Comparison of ENCODE assay signal across 8 cellular contexts in the genomic region with DNA sequence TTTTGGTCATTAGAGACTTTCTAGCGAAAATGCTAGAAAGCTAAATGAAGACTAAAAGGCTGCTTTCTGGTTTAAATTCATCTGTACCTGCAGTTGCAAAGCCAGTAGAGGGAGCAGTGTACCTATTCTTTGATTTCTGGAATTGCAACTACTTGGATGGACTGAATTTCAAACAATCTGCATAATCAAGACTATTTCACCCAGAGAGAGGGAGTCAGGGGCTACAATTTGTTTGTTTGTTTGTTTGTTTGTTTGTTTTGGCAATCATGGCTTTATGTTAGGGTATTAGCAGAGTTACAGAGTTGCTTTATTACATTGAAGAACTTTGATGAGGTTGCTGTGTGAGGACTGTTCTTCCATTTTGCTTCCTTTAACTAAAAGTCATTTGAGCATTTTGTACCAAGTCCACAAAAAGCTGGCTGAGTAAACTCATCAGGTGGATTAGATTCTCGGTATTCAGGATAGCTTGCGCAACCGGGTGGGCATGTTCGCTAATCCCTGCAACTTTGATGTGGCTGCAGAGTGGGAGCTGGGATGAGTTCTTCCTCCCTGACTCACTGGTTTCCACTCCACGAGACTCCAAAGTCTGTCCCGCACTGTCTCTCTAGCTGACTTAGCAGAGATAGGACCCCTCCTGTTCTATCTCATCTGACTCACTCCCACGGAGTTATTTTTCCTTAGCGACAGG.
DNase-seq lines count a peak whose midpoint lies in the region; ATAC-seq, FAIRE-seq and TF ChIP-seq lines count a peak whose summit lies in the region.

No MANE protein-coding gene starts in this region.

- no peaks in the 10 kb centered on the region for H3K9me3 ChIP-seq in CD8-positive, alpha-beta T cell (ENCODE audit: low read length)
- no peaks in the 10 kb centered on the region for H3K9me3 ChIP-seq in H1 (ENCODE audit: insufficient read depth in 2 of 2, low read depth in 1 of 2, low read length in 1 of 2)
- H3K9me3 ChIP-seq in effector memory CD4-positive, alpha-beta T cell (ENCODE audit: control insufficient read depth, low read length) = no peaks in the 10 kb centered on the region

- H2BK5ac ChIP-seq in H1 (ENCODE audit: low read depth, low read length) (no peak overlapping the region), mesendoderm (ENCODE audit: low read length) (no peak overlapping the region)

- peak; percentile 56 for TF ChIP-seq CTCF in CD8-positive, alpha-beta T cell (IDR thresholded peaks at IDR 0.05)
- peak in 2 of 3 experiments; percentile 56 to 78; a peak in 2 of 4 replicates for TF ChIP-seq CTCF in H1 (IDR thresholded peaks at IDR 0.05; ENCODE audit: control extremely low read depth in 1 of 3, insufficient read depth in 1 of 3, low read depth in 1 of 3, low read length in 3 of 3)

- H3K9ac ChIP-seq in H1 (replicated peaks in 1 of 4; ENCODE audit: extremely low read depth in 1 of 4, low read depth in 3 of 4, low read length in 3 of 4) (no peak overlapping the region), mesendoderm (ENCODE audit: low read length) (no peak overlapping the region)

- POLR2A ChIA-PET in CD8-positive, alpha-beta T cell (lab: Charles Lee) = no interaction called here
- POLR2A ChIA-PET in H1 (lab: Charles Lee; ENCODE audit: partially characterized antibody) = interaction anchor here (0.7 kb wide), 1 partner anchor 203 kb away, joined by 3 read pairs; no protein-coding TSS in a partner anchor
- POLR2A ChIA-PET in activated CD4-positive, alpha-beta memory T cell treated with anti-CD3 and anti-CD28 coated beads for 36 hours (lab: Charles Lee) = no interaction called here

- peak overlapping the region; percentile 72; the same call in 1 of the 2 replicates for H2BK15ac ChIP-seq in H1 (ENCODE audit: low read length)
- no peak overlapping the region for H2BK15ac ChIP-seq in mesendoderm (replicated peaks; ENCODE audit: low read depth)

- H3K4me3 ChIP-seq in CD8-positive, alpha-beta T cell (ENCODE audit: low read depth, low read length) = no peak overlapping the region
- H3K4me3 ChIP-seq in H1 (ENCODE audit: extremely low read depth in 1 of 4, insufficient read depth in 2 of 4, low read depth in 3 of 4, low read length in 4 of 4) (no peak overlapping the region), mesendoderm (ENCODE audit: low read length) (no peak overlapping the region)
- no peak overlapping the region for H3K4me3 ChIP-seq in effector memory CD4-positive, alpha-beta T cell (ENCODE audit: insufficient read depth, low read depth, low read length, poor library complexity, severe bottlenecking)

- no peak for TF ChIP-seq EP300 in H1 (IDR thresholded peaks at IDR 0.05; ENCODE audit: borderline replicate concordance in 1 of 2, low read depth in 2 of 2, low read length in 2 of 2)

- no peak overlapping the region for H3K23ac ChIP-seq in H1 (ENCODE audit: insufficient read length)
- no peak overlapping the region for H3K23ac ChIP-seq in mesendoderm (ENCODE audit: low read length)

- H2BK20ac ChIP-seq in H1 (ENCODE audit: low read length) = peak overlapping the region; percentile 77; the same call in 1 of the 2 replicates

- H3K18ac ChIP-seq in H1 (ENCODE audit: extremely low read depth, low read length) (peak overlapping the region; percentile 51), mesendoderm (ENCODE audit: low read length) (no peak overlapping the region)

- H3K27me3 ChIP-seq in CD8-positive, alpha-beta T cell (ENCODE audit: insufficient read depth, low read length) = no peaks in the 10 kb centered on the region
- H3K27me3 ChIP-seq in H1 (replicated peaks in 1 of 4; ENCODE audit: control insufficient read depth in 3 of 4, extremely low read depth in 1 of 4, insufficient read depth in 3 of 4, low read length in 3 of 4) (no peaks in the 10 kb centered on the region), mesendoderm (ENCODE audit: insufficient read depth, low read length, poor library complexity) (no peaks in the 10 kb centered on the region)
- H3K27me3 ChIP-seq in effector memory CD4-positive, alpha-beta T cell (replicated peaks; ENCODE audit: control insufficient read depth, insufficient read depth, low read length, poor library complexity, severe bottlenecking) = peaks cover 5% of the 10 kb centered on the region

- H3K4me2 ChIP-seq in H1 (ENCODE audit: insufficient read depth in 1 of 2, low read depth in 2 of 2, low read length in 2 of 2) (no peak overlapping the region; a peak in 1 of 4 replicates), mesendoderm (ENCODE audit: low read length) (no peak overlapping the region)

- H3K4me3 Mint-ChIP-seq in CD8-positive, alpha-beta T cell = no peak overlapping the region
- no peak overlapping the region for H3K4me3 Mint-ChIP-seq in activated CD4-positive, alpha-beta memory T cell treated with anti-CD3 and anti-CD28 coated beads for 36 hours

- H3K4ac ChIP-seq in H1 (replicated peaks; ENCODE audit: insufficient read length, low read depth, low read length) = no peak overlapping the region
- no peak overlapping the region for H3K4ac ChIP-seq in mesendoderm (ENCODE audit: low read depth, low read length)

- H4K91ac ChIP-seq in H1 (replicated peaks; ENCODE audit: insufficient read length, low read length) = no peak overlapping the region

- peak overlapping the region; percentile 86 for H2AFZ ChIP-seq in H1 (ENCODE audit: low read length)

- H3K79me2 ChIP-seq in H1 (ENCODE audit: control insufficient read depth in 1 of 2, insufficient read depth in 2 of 2, low read length in 2 of 2) = no peaks in the 10 kb centered on the region
- H3K79me2 ChIP-seq in mesendoderm (ENCODE audit: control insufficient read depth, insufficient read depth, low read length) = no peaks in the 10 kb centered on the region

- intact Hi-C loops in CD8-positive, alpha-beta T cell (cut with DNase I, micrococcal nuclease) = loop anchor here in 1 of 2 experiments (1.0 kb wide), 1 partner anchor 890 kb away; no protein-coding TSS in a partner anchor
- intact Hi-C loops in activated CD4-positive, alpha-beta memory T cell treated with anti-CD3 and anti-CD28 coated beads for 36 hours (cut with micrococcal nuclease) = loop anchor here (1.0 kb wide), 1 partner anchor 890 kb away; no protein-coding TSS in a partner anchor

- H3K14ac ChIP-seq in H1 (ENCODE audit: insufficient read length) = no peak overlapping the region

- DNase-seq in CD8-positive, alpha-beta T cell = no peak
- peak; percentile 66 for DNase-seq in OCI-M1 (lab: John Stamatoyannopoulos, UW)
- no peak for DNase-seq in H1 (ENCODE audit: low read depth in 1 of 2, low spot score in 2 of 2)
- DNase-seq in mesendoderm = peak; percentile 69
- DNase-seq in GDM1 (lab: John Stamatoyannopoulos, UW) = no peak
- DNase-seq in effector memory CD4-positive, alpha-beta T cell = no peak
- no peak for DNase-seq in activated CD4-positive, alpha-beta memory T cell treated with anti-CD3 and anti-CD28 coated beads for 36 hours

- H3K9me3 Mint-ChIP-seq in CD8-positive, alpha-beta T cell = peaks cover 6% of the 10 kb centered on the region
- H3K9me3 Mint-ChIP-seq in activated CD4-positive, alpha-beta memory T cell treated with anti-CD3 and anti-CD28 coated beads for 36 hours = peaks cover 8% of the 10 kb centered on the region

- no peaks in the 10 kb centered on the region for H3K23me2 ChIP-seq in H1 (ENCODE audit: low read depth, low read length)

- H3K4me1 ChIP-seq in CD8-positive, alpha-beta T cell (ENCODE audit: insufficient read depth, low read length) = no peaks in the 10 kb centered on the region
- H3K4me1 ChIP-seq in H1 (replicated peaks in 1 of 4; ENCODE audit: control insufficient read depth in 3 of 4, insufficient read depth in 4 of 4, low read length in 3 of 4) (peaks cover 0 to 8% (median 2%) of the 10 kb centered on the region in 4 experiments; a peak in 3 of 7 replicates), mesendoderm (ENCODE audit: control insufficient read depth, low read depth, low read length) (no peaks in the 10 kb centered on the region)
- no peaks in the 10 kb centered on the region for H3K4me1 ChIP-seq in effector memory CD4-positive, alpha-beta T cell (ENCODE audit: control insufficient read depth, insufficient read depth, low read length, poor library complexity, severe bottlenecking)

- no peaks in the 10 kb centered on the region for H3K4me1 Mint-ChIP-seq in CD8-positive, alpha-beta T cell (ENCODE audit: low read depth)
- no peaks in the 10 kb centered on the region for H3K4me1 Mint-ChIP-seq in activated CD4-positive, alpha-beta memory T cell treated with anti-CD3 and anti-CD28 coated beads for 36 hours (ENCODE audit: low read depth)

- peak overlapping the region; percentile 11; the same call in 1 of the 2 replicates for H2BK12ac ChIP-seq in H1 (ENCODE audit: low read depth, low read length)

- no peak overlapping the region for H3K27ac ChIP-seq in CD8-positive, alpha-beta T cell (ENCODE audit: low read depth, low read length)
- H3K27ac ChIP-seq in H1 (ENCODE audit: low read depth, low read length) = no peak overlapping the region
- H3K27ac ChIP-seq in mesendoderm (ENCODE audit: low read depth, low read length) = no peak overlapping the region
- H3K27ac ChIP-seq in effector memory CD4-positive, alpha-beta T cell (ENCODE audit: insufficient read depth, low read length, poor library complexity, severe bottlenecking) = no peak overlapping the region

- H4K5ac ChIP-seq in H1 (ENCODE audit: insufficient read length, low read depth, low read length) = no peak overlapping the region
- no peak overlapping the region for H4K5ac ChIP-seq in mesendoderm (ENCODE audit: low read length)

- CTCF ChIA-PET in CD8-positive, alpha-beta T cell (lab: Charles Lee) = interaction anchor here (0.6 to 2.5 kb wide), 15 partner anchors 13 to 1127 kb away, joined by 3 to 13 read pairs (median 4); no protein-coding TSS in a partner anchor
- CTCF ChIA-PET in H1 (lab: Charles Lee; ENCODE audit: partially characterized antibody) = interaction anchor here (0.7 to 5.4 kb wide), 43 partner anchors 9 to 937 kb away, joined by 3 to 66 read pairs (median 4); no protein-coding TSS in a partner anchor
- CTCF ChIA-PET in activated CD4-positive, alpha-beta memory T cell treated with anti-CD3 and anti-CD28 coated beads for 36 hours (lab: Charles Lee) = interaction anchor here (0.7 to 3.9 kb wide), 17 partner anchors 9 to 1531 kb away, joined by 3 to 33 read pairs (median 3); no protein-coding TSS in a partner anchor

- H3K36me3 Mint-ChIP-seq in CD8-positive, alpha-beta T cell = no peaks in the 10 kb centered on the region
- H3K36me3 Mint-ChIP-seq in activated CD4-positive, alpha-beta memory T cell treated with anti-CD3 and anti-CD28 coated beads for 36 hours = no peaks in the 10 kb centered on the region

- no peaks in the 10 kb centered on the region for H3K36me3 ChIP-seq in CD8-positive, alpha-beta T cell (ENCODE audit: insufficient read depth, low read length)
- no peaks in the 10 kb centered on the region for H3K36me3 ChIP-seq in H1 (ENCODE audit: control insufficient read depth in 2 of 4, insufficient read depth in 4 of 4, low read length in 3 of 4)
- no peaks in the 10 kb centered on the region for H3K36me3 ChIP-seq in mesendoderm (ENCODE audit: control insufficient read depth, insufficient read depth, low read length)
- no peaks in the 10 kb centered on the region for H3K36me3 ChIP-seq in effector memory CD4-positive, alpha-beta T cell (ENCODE audit: control insufficient read depth, insufficient read depth, low read length)

- TF ChIP-seq POLR2A in H1 (IDR thresholded peaks at IDR 0.05; ENCODE audit: control extremely low read depth in 1 of 2, low read depth in 2 of 2, low read length in 2 of 2) = no peak

- H4K8ac ChIP-seq in H1 (ENCODE audit: extremely low read depth, insufficient read depth, low read length) (no peak overlapping the region), mesendoderm (ENCODE audit: low read depth, low read length) (no peak overlapping the region)

- no peaks in the 10 kb centered on the region for H3K79me1 ChIP-seq in H1 (ENCODE audit: low read depth, low read length)
- H3K79me1 ChIP-seq in mesendoderm (ENCODE audit: low read length) = no peaks in the 10 kb centered on the region

- TF ChIP-seq RAD21 in H1 (IDR thresholded peaks at IDR 0.05 in 1 of 2, conservative IDR thresholded peaks at IDR 0.05 in 1 of 2; ENCODE audit: low read depth in 2 of 2, low read length in 2 of 2) = peak; percentile 87 to 90

- no peak for ATAC-seq in CD8-positive, alpha-beta T cell
- peak; percentile 52 for ATAC-seq in HG03159 (IDR thresholded peaks at IDR 0.05; ENCODE audit: unreplicated experiment)

- peaks cover 31% of the 10 kb centered on the region for H3K27me3 Mint-ChIP-seq in CD8-positive, alpha-beta T cell (ENCODE audit: low read depth)
- peaks cover 8% of the 10 kb centered on the region for H3K27me3 Mint-ChIP-seq in activated CD4-positive, alpha-beta memory T cell treated with anti-CD3 and anti-CD28 coated beads for 36 hours

- no peak overlapping the region for H3K27ac Mint-ChIP-seq in CD8-positive, alpha-beta T cell
- no peak overlapping the region for H3K27ac Mint-ChIP-seq in activated CD4-positive, alpha-beta memory T cell treated with anti-CD3 and anti-CD28 coated beads for 36 hours

- 71% methylated on average over 9 of the region's 9 CpGs; no CpG with 5 or more reads in 1 of the 2 experiments for WGBS in H1 (ENCODE audit: extremely low coverage in 1 of 2, insufficient coverage in 1 of 2, insufficient read length in 1 of 2, insufficient replicate concordance in 2 of 2, low coverage in 1 of 2, low lambda C conversion rate in 2 of 2, missing lambda C conversion rate in 1 of 2), 2 experiments
- no CpG with 5 or more reads among the region's 9 CpGs for WGBS in mesendoderm (ENCODE audit: extremely low coverage, insufficient coverage, low lambda C conversion rate)

- peak; percentile 88 for FAIRE-seq in H1 (lab: Jason Lieb, UNC)

- H4K20me1 ChIP-seq in H1 (replicated peaks in 1 of 2; ENCODE audit: control insufficient read depth in 1 of 2, insufficient read depth in 2 of 2, low read length in 2 of 2) = no peaks in the 10 kb centered on the region

- H3K56ac ChIP-seq in H1 (replicated peaks; ENCODE audit: insufficient read length, low read depth, low read length) (no peak overlapping the region), mesendoderm (ENCODE audit: low read length) (no peak overlapping the region)

- H2AK5ac ChIP-seq in H1 (ENCODE audit: low read depth, low read length) (no peak overlapping the region), mesendoderm (ENCODE audit: low read length) (no peak overlapping the region)

- H2BK120ac ChIP-seq in H1 (replicated peaks; ENCODE audit: low read depth, low read length) (no peak overlapping the region), mesendoderm (ENCODE audit: low read depth, low read length) (no peak overlapping the region)

Comparison
In these comparisons a context has a peak if more than half of its experiments do, and no peak if none do; other contexts are left out.
1. DNase-seq: peak in OCI-M1 (single experiment) and mesendoderm (single experiment); none in CD8-positive, alpha-beta T cell (0 of 7), H1 (0 of 2), GDM1 (single experiment), effector memory CD4-positive, alpha-beta T cell (0 of 3) and activated CD4-positive, alpha-beta memory T cell treated with anti-CD3 and anti-CD28 coated beads for 36 hours (single experiment).